In the genomic region with DNA sequence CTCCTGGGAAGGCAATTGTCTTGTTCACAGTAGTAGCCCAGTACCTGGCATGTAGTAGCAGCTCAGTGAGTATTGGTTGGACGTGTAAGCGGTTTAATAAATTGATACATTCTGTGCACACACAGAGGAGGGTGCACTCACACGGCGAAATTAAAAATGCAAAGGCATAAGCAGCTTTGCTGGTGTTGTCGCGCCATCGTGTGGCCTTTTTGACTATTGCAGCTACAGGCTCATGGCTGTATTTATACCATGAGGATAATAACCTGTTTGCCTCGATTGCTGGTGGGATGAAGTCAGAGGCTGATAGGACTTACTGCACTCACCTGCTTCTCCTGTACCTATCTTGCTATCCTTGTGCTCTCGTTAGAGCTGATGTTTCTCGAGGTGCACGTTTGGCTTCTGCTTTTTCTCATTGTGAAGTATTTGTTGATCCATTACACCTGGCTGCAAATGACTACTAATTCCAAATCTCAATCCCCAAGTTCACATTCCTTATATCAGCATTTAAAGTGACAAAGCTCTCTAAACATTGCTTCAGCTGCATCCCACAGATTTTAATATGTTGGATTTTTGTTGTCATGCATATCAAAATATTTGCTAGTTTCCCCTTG, we compare ENCODE assay signal across 8 cellular contexts.
DNase-seq lines count a peak whose midpoint lies in the region; ATAC-seq and TF ChIP-seq lines count a peak whose summit lies in the region.

No MANE protein-coding gene starts in this region.

- H3K9me3 ChIP-seq in AG04450 (ENCODE audit: control insufficient read depth, insufficient read depth, low read length) (peaks cover 9% of the 10 kb centered on the region), lung (ENCODE audit: control insufficient read depth in 2 of 2, insufficient read depth in 1 of 2, low read length in 1 of 2) (peaks cover 2 to 7% of the 10 kb centered on the region in 2 donors)

- 2% methylated on average over 11 of the region's 11 CpGs for WGBS in lung, 2 donors

- H3K27ac ChIP-seq in AG04450 (ENCODE audit: low read depth, low read length) (no peak overlapping the region), lung (ENCODE audit: low read depth in 1 of 2, low read length in 1 of 2) (no peak overlapping the region)

- peaks cover 7% of the 10 kb centered on the region for H3K9me3 Mint-ChIP-seq in activated CD4-positive, alpha-beta T cell treated with anti-CD3 and anti-CD28 coated beads for 36 hours (ENCODE audit: low read depth)

- POLR2A ChIA-PET in AG04450 (lab: Yijun Ruan, JAX): no interaction called here
- POLR2A ChIA-PET in activated CD4-positive, alpha-beta T cell treated with anti-CD3 and anti-CD28 coated beads for 36 hours (lab: Charles Lee): interaction anchor here (0.7 kb wide), 1 partner anchor 304 kb away, joined by 3 read pairs; no protein-coding TSS in a partner anchor

- CTCF ChIA-PET in AG04450 (lab: Charles Lee): interaction anchor here (0.6 to 4.7 kb wide), 34 partner anchors 9 to 1037 kb away, joined by 3 to 86 read pairs (median 4); no protein-coding TSS in a partner anchor
- CTCF ChIA-PET in activated CD4-positive, alpha-beta T cell treated with anti-CD3 and anti-CD28 coated beads for 36 hours (lab: Charles Lee): interaction anchor here (0.6 to 2.1 kb wide), 11 partner anchors 8 to 221 kb away, joined by 3 to 14 read pairs (median 4); no protein-coding TSS in a partner anchor

- peak; percentile 48 for DNase-seq in AG04450 (ENCODE audit: low read depth, low spot score)
- peak; percentile 82 for DNase-seq in NCI-H460 (ENCODE audit: extremely low read depth, low read depth)
- peak; percentile 84 for DNase-seq in activated CD4-positive, alpha-beta T cell treated with anti-CD3 and anti-CD28 coated beads for 36 hours
- peak; percentile 34 to 65 for DNase-seq in dermis microvascular lymphatic vessel endothelial cell (ENCODE audit: low read depth in 2 of 2)
- DNase-seq in lung (ENCODE audit: low spot score): peak; percentile 59
- peak; percentile 43 to 69 for DNase-seq in stimulated activated CD8-positive, alpha-beta memory T cell treated with anti-CD3 and anti-CD28 coated beads, Interleukin-2, amount 100 ng/mL, for 48 hours (ENCODE audit: low read depth in 2 of 2)

- H3K27me3 ChIP-seq in AG04450 (ENCODE audit: control insufficient read depth, insufficient read depth, low read length) (peaks cover 10% of the 10 kb centered on the region), lung (ENCODE audit: control insufficient read depth, insufficient read depth) (no peaks in the 10 kb centered on the region)

- ATAC-seq in GM18517 (IDR thresholded peaks at IDR 0.05; ENCODE audit: unreplicated experiment) (peak; percentile 81), HG03139 (IDR thresholded peaks at IDR 0.05; ENCODE audit: unreplicated experiment) (peak; percentile 83), lung (ENCODE audit: insufficient read depth, low FRiP score) (no peak)
- peak; percentile 83 for ATAC-seq in activated CD4-positive, alpha-beta T cell treated with anti-CD3 and anti-CD28 coated beads for 36 hours

- no peak overlapping the region for H3K27ac Mint-ChIP-seq in activated CD4-positive, alpha-beta T cell treated with anti-CD3 and anti-CD28 coated beads for 36 hours

- peaks cover 9% of the 10 kb centered on the region for H3K27me3 Mint-ChIP-seq in activated CD4-positive, alpha-beta T cell treated with anti-CD3 and anti-CD28 coated beads for 36 hours

- H3K4me3 ChIP-seq in AG04450 (ENCODE audit: low read depth, low read length) (no peak overlapping the region), lung (no peak overlapping the region)

- H3K36me3 Mint-ChIP-seq in activated CD4-positive, alpha-beta T cell treated with anti-CD3 and anti-CD28 coated beads for 36 hours (ENCODE audit: low read depth): no peaks in the 10 kb centered on the region

- no peaks in the 10 kb centered on the region for H3K36me3 ChIP-seq in lung (ENCODE audit: control insufficient read depth in 2 of 2, insufficient read depth in 2 of 2, low read length in 2 of 2)

- H3K4me1 ChIP-seq in lung (ENCODE audit: control insufficient read depth in 2 of 2, insufficient read depth in 2 of 2, low read length in 2 of 2): no peaks in the 10 kb centered on the region

- H3K4me3 Mint-ChIP-seq in activated CD4-positive, alpha-beta T cell treated with anti-CD3 and anti-CD28 coated beads for 36 hours: no peak overlapping the region

- peaks cover 3% of the 10 kb centered on the region for H3K4me1 Mint-ChIP-seq in activated CD4-positive, alpha-beta T cell treated with anti-CD3 and anti-CD28 coated beads for 36 hours

- intact Hi-C loops in activated CD4-positive, alpha-beta T cell treated with anti-CD3 and anti-CD28 coated beads for 36 hours (cut with DNase I, micrococcal nuclease): loop anchor here (1.0 to 5.0 kb wide), 4 partner anchors 221 to 669 kb away; no protein-coding TSS in a partner anchor

- TF ChIP-seq CTCF in AG04450 (IDR thresholded peaks at IDR 0.05; ENCODE audit: low read depth, low read length): peak; percentile 91
- TF ChIP-seq CTCF in lung (IDR thresholded peaks at IDR 0.05; ENCODE audit: control extremely low read depth, extremely low read depth): peak; percentile 71
